In the genomic region with DNA sequence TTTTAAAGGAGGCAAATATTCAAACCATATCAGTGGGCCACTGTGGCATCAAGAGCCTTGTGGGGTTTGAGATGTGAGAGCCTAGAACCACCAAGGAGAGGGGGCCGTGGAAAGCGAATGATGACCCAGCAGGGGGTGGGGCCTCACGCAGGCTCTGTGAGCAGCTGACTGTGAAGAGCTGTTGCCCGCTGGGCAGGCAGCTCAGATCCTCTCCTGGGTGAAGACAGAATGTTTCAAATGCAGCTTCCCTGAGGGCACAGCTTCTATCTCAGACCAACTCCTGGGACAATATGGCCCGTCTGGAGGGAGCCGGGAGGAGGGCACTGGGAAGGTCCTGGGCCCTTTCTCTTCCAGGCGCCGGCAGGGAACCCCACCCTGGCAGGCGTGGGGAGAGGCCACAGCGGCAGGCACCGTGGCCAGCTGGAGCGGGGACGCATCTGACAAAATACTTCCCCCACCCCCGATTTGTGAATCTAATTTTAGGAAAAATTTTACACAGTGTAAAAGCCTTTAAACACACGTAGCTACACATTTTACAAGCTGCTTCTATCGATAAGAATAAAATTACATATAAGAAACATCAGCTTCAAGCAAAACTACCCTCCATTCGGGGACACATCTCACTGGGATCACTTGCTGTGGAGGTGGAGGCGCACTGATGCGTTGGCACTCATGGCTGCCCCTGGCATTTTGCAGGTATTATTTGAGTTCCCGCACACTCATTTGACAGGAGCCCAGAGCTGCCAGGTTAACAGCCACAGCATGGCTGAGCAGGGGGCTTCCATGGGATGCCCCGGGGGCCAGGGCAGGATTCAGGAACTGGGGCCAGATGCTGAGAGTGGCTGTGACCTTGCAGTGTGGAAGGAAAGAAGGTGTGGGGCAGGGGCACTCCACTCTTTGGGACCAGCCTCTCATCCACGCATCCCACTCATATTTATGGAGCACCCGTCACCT, we compare ENCODE assay signal across 23 cellular contexts. TPM values are rescaled to one million over a fixed set of nuclear protein-coding genes. Genes with fewer than 3 reads are reported as not detected.
"Had no signal": no experiment of that assay in that cellular context is flagged by ENCODE, and none has a peak within 500 bp of the region (broad histone marks: within the 10 kb centered on the region; RNA-seq: fewer than 3 reads in every experiment).

No MANE protein-coding gene starts in this region.

- H3K4me2 ChIP-seq: hepatocyte had no signal

- H3K27me3 ChIP-seq: hepatocyte, testis, vagina had no signal

- ATAC-seq: activated CD4-positive, alpha-beta T cell treated with anti-CD3 and anti-CD28 coated beads for 36 hours; left ventricle myocardium superior; mucosa of descending colon; T-helper 17 cell had no signal

- DNase-seq: activated B cell treated with CpG ODN at 0.5 μM for 24 hours; activated CD4-positive, alpha-beta T cell treated with anti-CD3 and anti-CD28 coated beads for 36 hours; activated CD4-positive, alpha-beta T cell treated with anti-CD3 and anti-CD28 coated beads, Interleukin-2, amount 50 U/mL, for 48 hours; activated gamma-delta T cell treated with Interleukin-2 at 50 U/mL for 16 hours; activated T-cell treated with anti-CD3 and anti-CD28 coated beads for 4 hours; central memory CD4-positive, alpha-beta T cell; dermis blood vessel endothelial cell; effector CD8-positive, alpha-beta T cell; foreskin melanocyte; glutamatergic neuron; kidney glomerular epithelial cell; left ventricle myocardium superior; mucosa of descending colon; occipital lobe; stimulated activated CD4-positive, alpha-beta T cell treated with anti-CD3 and anti-CD28 coated beads, Interleukin-2, amount 100 ng/mL, for 48 hours; stimulated activated CD8-positive, alpha-beta memory T cell treated with anti-CD3 and anti-CD28 coated beads, Interleukin-4, amount 100 ng/mL, for 48 hours; stimulated activated naive CD4-positive, alpha-beta T cell; T-helper 17 cell; testis; trophoblast cell had no signal

- H3K36me3 ChIP-seq: vagina had no signal

- H3K4me1 ChIP-seq: testis, vagina had no signal

- H3K79me2 ChIP-seq: hepatocyte had no signal

- H3K27ac ChIP-seq: hepatocyte, testis, vagina had no signal

- H3K9me3 ChIP-seq: mucosa of descending colon, testis, vagina had no signal

- H3K4me3 ChIP-seq: hepatocyte, mucosa of descending colon, testis, vagina had no signal

RNA-seq across cellular contexts. Expression of a gene that starts 40.3 kb away (rescaled TPM):
- polyA plus RNA-seq: neural cell had no signal
